1 cellular context compared by ENCODE assay signal in genomic region chr15:81000144-81000625, GRCh38.
TF ChIP-seq lines count a peak whose summit lies in the region.

No MANE protein-coding gene starts in this region.

TF ChIP-seq in H1, 55 proteins besides CTCF, POLR2A, EP300 and RAD21:
- TF ChIP-seq ATF2 (IDR thresholded peaks at IDR 0.05; ENCODE audit: low read length): peak; percentile 49; the same call in 1 of the 2 replicates
- peak; percentile 58; the same call in 1 of the 2 replicates for TF ChIP-seq KDM1A (IDR thresholded peaks at IDR 0.05; ENCODE audit: borderline replicate concordance, low read length)
- no peak for TF ChIP-seq E2F6 (IDR thresholded peaks at IDR 0.05)
